ENCODE assay signal across 21 cellular contexts in the genomic region with DNA sequence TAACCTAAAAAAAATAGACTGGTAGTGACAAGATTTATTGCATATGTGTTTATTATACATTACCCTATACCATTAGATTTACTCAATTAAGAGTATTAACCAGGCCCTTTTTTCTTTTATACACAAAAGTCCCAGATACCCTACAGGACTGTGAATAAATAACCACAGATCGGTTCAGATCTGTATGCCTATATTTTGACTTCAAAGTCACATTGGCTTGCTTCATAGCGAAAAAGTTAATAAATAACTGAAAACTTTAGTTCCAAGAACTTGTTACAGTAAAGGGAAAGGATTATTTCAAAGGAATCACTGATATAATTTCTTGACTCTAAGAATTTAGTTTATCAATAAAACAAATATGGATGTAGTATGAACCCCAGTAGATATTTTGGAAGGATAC. TPM values are rescaled to one million over a fixed set of nuclear protein-coding genes. Genes with fewer than 3 reads are reported as not detected.
DNase-seq lines count a peak whose midpoint lies in the region; ATAC-seq, FAIRE-seq and TF ChIP-seq lines count a peak whose summit lies in the region.
"Had no signal": no experiment of that assay in that cellular context is flagged by ENCODE, and none has a peak within 500 bp of the region (broad histone marks: within the 10 kb centered on the region; RNA-seq: fewer than 3 reads in every experiment).

No MANE protein-coding gene starts in this region.

- H3K27me3 Mint-ChIP-seq in progenitor cell of endocrine pancreas, result no peaks in the 10 kb centered on the region
- H3K27me3 Mint-ChIP-seq: B cell; CD4-positive, alpha-beta T cell had no signal

- no peak for TF ChIP-seq EP300 in A549 (IDR thresholded peaks at IDR 0.05)
- TF ChIP-seq EP300 in HepG2 (IDR thresholded peaks at IDR 0.05; ENCODE audit: low read depth in 2 of 2, low read length in 2 of 2), result peak in 1 of 2 experiments; percentile 28; a peak in 2 of 4 replicates
- no peak for TF ChIP-seq EP300 in HepG2 (CRISPR knock-in tag; IDR thresholded peaks at IDR 0.05; ENCODE audit: borderline replicate concordance)

- H3K4me1 ChIP-seq in A549 (peaks cover 20% of the 10 kb centered on the region), colonic mucosa (no peaks in the 10 kb centered on the region), HepG2 (ENCODE audit: insufficient read depth, low read length) (peaks cover 72% of the 10 kb centered on the region)

- intact Hi-C loops in colonic mucosa (cut with DNase I), result no loop called here
- intact Hi-C loops in HepG2 (cut with micrococcal nuclease; ENCODE audit: unreplicated experiment), result loop anchor here (1.0 kb wide), 1 partner anchor 41 kb away; no protein-coding TSS in a partner anchor
- intact Hi-C loops in head of caudate nucleus (cut with DNase I), result no loop called here

- 46% methylated on average over 2 of the region's 2 CpGs for WGBS in A549 (ENCODE audit: missing lambda C conversion rate)
- WGBS in HepG2 (ENCODE audit: low lambda C conversion rate), result 37% methylated on average over 2 of the region's 2 CpGs

- H3K27me3 ChIP-seq in colonic mucosa (no peaks in the 10 kb centered on the region), HepG2 (ENCODE audit: control insufficient read depth in 1 of 2, insufficient read depth in 2 of 2, low read length in 2 of 2) (no peaks in the 10 kb centered on the region)

- H3K27ac Mint-ChIP-seq in progenitor cell of endocrine pancreas, result peak overlapping the region; percentile 37
- H3K27ac Mint-ChIP-seq: B cell; CD4-positive, alpha-beta T cell; H9 had no signal

- TF ChIP-seq POLR2A in A549 (IDR thresholded peaks at IDR 0.05; ENCODE audit: low read length) (no peak), HepG2 (IDR thresholded peaks at IDR 0.05; ENCODE audit: insufficient read depth in 1 of 2, low read depth in 2 of 2, low read length in 2 of 2) (no peak)

- H3K4me2 ChIP-seq in A549 (peak overlapping the region; percentile 39), HepG2 (ENCODE audit: low read depth, low read length) (peak overlapping the region; percentile 21)

- H2AFZ ChIP-seq in HepG2 (ENCODE audit: low read length), result no peak overlapping the region

- H3K27ac ChIP-seq in A549, result no peak overlapping the region
- peak overlapping the region; percentile 24 for H3K27ac ChIP-seq in colonic mucosa
- peak overlapping the region; percentile 24 for H3K27ac ChIP-seq in HepG2 (ENCODE audit: extremely low read length, insufficient read depth, low read length)
- H3K27ac ChIP-seq: 22Rv1 had no signal

- DNase-seq in A549 (ENCODE audit: low read depth in 1 of 2, low spot score in 1 of 2), result no peak
- no peak for DNase-seq in colonic mucosa
- DNase-seq in HepG2 (ENCODE audit: low spot score), result peak; percentile 43
- DNase-seq in progenitor cell of endocrine pancreas (ENCODE audit: low spot score, unreplicated experiment), result no peak
- DNase-seq in stimulated activated CD4-positive, alpha-beta T cell treated with anti-CD3 and anti-CD28 coated beads, Interleukin-2, amount 100 ng/mL, for 24 hours, result no peak
- no peak for DNase-seq in SKM-1 treated with dmso at 0.1 percent for 144 hours (lab: John Stamatoyannopoulos, UW; ENCODE audit: unreplicated experiment)
- DNase-seq in SIG-M5 (lab: John Stamatoyannopoulos, UW), result no peak
- no peak for DNase-seq in head of caudate nucleus
- DNase-seq: C1 segment of cervical spinal cord; CD4-positive, alpha-beta T cell; DMS153; DMS79 treated with DMSO at 0.1 percent for 48 hours; EL; GDM1; GOT3; H9 had no signal

- H3K9me3 Mint-ChIP-seq in progenitor cell of endocrine pancreas (ENCODE audit: low read depth), result no peaks in the 10 kb centered on the region
- H3K9me3 Mint-ChIP-seq: CD4-positive, alpha-beta T cell; H9 had no signal

- FAIRE-seq in A549 (lab: Jason Lieb, UNC) (no peak), HepG2 (lab: Jason Lieb, UNC) (no peak)
- FAIRE-seq: D721Med, GM12892, HTR-8/SVneo had no signal

- H3K4me3 Mint-ChIP-seq in progenitor cell of endocrine pancreas (ENCODE audit: low read depth), result no peak overlapping the region
- H3K4me3 Mint-ChIP-seq: B cell; CD4-positive, alpha-beta T cell; H9 had no signal

- H3K9ac ChIP-seq in colonic mucosa (ENCODE audit: low read depth in 2 of 2, low read length in 2 of 2) (no peak overlapping the region), HepG2 (ENCODE audit: insufficient read depth, low read depth, low read length) (no peak overlapping the region)

- H3K9me3 ChIP-seq in A549 (no peaks in the 10 kb centered on the region), colonic mucosa (no peaks in the 10 kb centered on the region), HepG2 (ENCODE audit: low read length) (no peaks in the 10 kb centered on the region)

- H3K4me3 ChIP-seq in A549 (no peak overlapping the region), colonic mucosa (no peak overlapping the region), HepG2 (replicated peaks in 1 of 3; ENCODE audit: insufficient read depth in 1 of 3, low read depth in 2 of 3, low read length in 3 of 3) (no peak overlapping the region; a peak in 1 of 6 replicates)

- TF ChIP-seq RAD21 in A549 (conservative IDR thresholded peaks at IDR 0.05 in 1 of 2, IDR thresholded peaks at IDR 0.05 in 1 of 2) (no peak), HepG2 (CRISPR knock-in tag; IDR thresholded peaks at IDR 0.05) (no peak)

- no peaks in the 10 kb centered on the region for H4K20me1 ChIP-seq in HepG2 (ENCODE audit: insufficient read depth, low read length)

- in situ Hi-C loops in HepG2 (cut with HindIII; ENCODE audit: extremely low pct_ligation_motif_present, low pct_unique_long_range_greater_than_20kb), result no loop called here

- peaks cover 44% of the 10 kb centered on the region for H3K4me1 Mint-ChIP-seq in progenitor cell of endocrine pancreas (ENCODE audit: low read depth)
- H3K4me1 Mint-ChIP-seq: B cell had no signal

- H3K36me3 ChIP-seq in colonic mucosa, result no peaks in the 10 kb centered on the region
- H3K36me3 ChIP-seq in HepG2 (replicated peaks in 1 of 2; ENCODE audit: control insufficient read depth in 1 of 2, insufficient read depth in 2 of 2, low read length in 2 of 2), result no peaks in the 10 kb centered on the region; a peak in 1 of 5 replicates

- TF ChIP-seq CTCF in A549 (IDR thresholded peaks at IDR 0.05) (no peak), colonic mucosa (IDR thresholded peaks at IDR 0.05) (no peak), HepG2 (CRISPR knock-in tag; IDR thresholded peaks at IDR 0.05) (no peak), progenitor cell of endocrine pancreas (IDR thresholded peaks at IDR 0.05; ENCODE audit: unreplicated experiment) (no peak)

- no TSS peak for BruUV-seq in HepG2 (replicated peaks; lab: Mats Ljungman, UMichigan)

- CTCF ChIA-PET in A549 (lab: Yijun Ruan, JAX), result interaction anchor here (0.9 to 1.2 kb wide), 3 partner anchors 11 to 41 kb away, joined by 3 read pairs; no protein-coding TSS in a partner anchor
- CTCF ChIA-PET in HepG2 (lab: Yijun Ruan, JAX; ENCODE audit: low intra/inter-chr PET ratio, low total read pairs), result no interaction called here

- peaks cover 15% of the 10 kb centered on the region for H3K36me3 Mint-ChIP-seq in progenitor cell of endocrine pancreas (ENCODE audit: insufficient read depth)

- no peak for ATAC-seq in A549
- peak; percentile 75 for ATAC-seq in HepG2

- POLR2A ChIA-PET in A549 (lab: Yijun Ruan, JAX) (interaction anchor here (0.6 kb wide), 1 partner anchor 288 kb away, joined by 10 read pairs; no protein-coding TSS in a partner anchor), HepG2 (lab: Yijun Ruan, JAX) (interaction anchor here (1.0 kb wide), 1 partner anchor 23 kb away, joined by 3 read pairs; no protein-coding TSS in a partner anchor)

- H3K79me2 ChIP-seq in HepG2 (ENCODE audit: insufficient read depth, low read length), result no peaks in the 10 kb centered on the region

TF ChIP-seq in A549, 52 proteins besides CTCF, POLR2A, EP300 and RAD21 (continues in another document):
- TF ChIP-seq NFE2L2 (conservative IDR thresholded peaks at IDR 0.05; ENCODE audit: low read length), result no peak

RNA-seq across cellular contexts. Expression of gene FMC1, which starts 41.8 kb away (rescaled TPM):
- polyA plus RNA-seq in A549 (2011; rRNA removed), result 21.1 and 23.4 TPM in 2 replicates
- polyA plus RNA-seq in A549 (2012; cell fraction: cytosol; rRNA removed), result 40.5 and 43.6 TPM in 2 replicates
- polyA plus RNA-seq in A549 (2012; cell fraction: nucleus; rRNA removed), result 17.6 and 23.0 TPM in 2 replicates
- 18.9 to 22.4 TPM (median 20.5 TPM) in 3 replicates for polyA plus RNA-seq in A549 (2017; fragmentation: RNase III; extraction: RNeasy Plus Mini Kit Qiagen cat#74134 plus additional on column Dnase treatment)
- polyA minus RNA-seq in A549 (2011; rRNA and poly(A)+ RNA removed), result 4.8 and 10.5 TPM in 2 replicates
- total RNA-seq in colonic mucosa, result 10 to 100 TPM; 21.6 to 23.0 TPM
- 50.7 and 59.2 TPM in 2 replicates for total RNA-seq in HepG2 (2016; rRNA removed; fragmentation: Illumina TruSeq; extraction: Trizol)
- total RNA-seq in HepG2 (2016; cell fraction: cytosol; rRNA removed; fragmentation: Illumina TruSeq; extraction: Trizol; ENCODE audit: low read depth), result 9.0 and 17.2 TPM in 2 replicates
- 53.0 and 54.3 TPM in 2 replicates for total RNA-seq in HepG2 (2016; cell fraction: insoluble cytoplasmic fraction; rRNA removed; fragmentation: Illumina TruSeq; extraction: Trizol)
- total RNA-seq in HepG2 (2016; cell fraction: membrane; rRNA removed; fragmentation: Illumina TruSeq; extraction: Trizol), result 10.5 and 14.1 TPM in 2 replicates
- 17.0 and 26.9 TPM in 2 replicates for total RNA-seq in HepG2 (2016; cell fraction: nucleus; rRNA removed; fragmentation: Illumina TruSeq; extraction: Trizol)
- polyA plus RNA-seq in HepG2 (2011; rRNA removed), result 37.3 and 39.2 TPM in 2 replicates
- polyA plus RNA-seq in HepG2 (2011; cell fraction: cytosol; rRNA removed), result 39.8 and 50.1 TPM in 2 replicates
- 10.2 and 10.4 TPM in 2 replicates for polyA plus RNA-seq in HepG2 (2011; cell fraction: nucleus; rRNA removed)
- 27.8 and 33.2 TPM in 2 replicates for polyA plus RNA-seq in HepG2 (2012)
- polyA plus RNA-seq in HepG2 (2016; cell fraction: cytosol; fragmentation: Illumina TruSeq; extraction: Trizol; ENCODE audit: low read depth), result 6.3 and 9.9 TPM in 2 replicates
- 35.3 and 35.8 TPM in 2 replicates for polyA plus RNA-seq in HepG2 (2016; cell fraction: insoluble cytoplasmic fraction; fragmentation: Illumina TruSeq; extraction: Trizol; ENCODE audit: low read depth)
- polyA plus RNA-seq in HepG2 (2016; cell fraction: membrane; fragmentation: Illumina TruSeq; extraction: Trizol; ENCODE audit: low read depth), result 7.3 and 7.8 TPM in 2 replicates
- polyA plus RNA-seq in HepG2 (2016; cell fraction: nucleus; fragmentation: Illumina TruSeq; extraction: Trizol; ENCODE audit: insufficient read depth, low read depth), result 19.2 and 21.0 TPM in 2 replicates
- polyA minus RNA-seq in HepG2 (2011; rRNA and poly(A)+ RNA removed; ENCODE audit: low replicate concordance), result 14.9 and 26.4 TPM in 2 replicates
- polyA minus RNA-seq in HepG2 (2011; cell fraction: cytosol; rRNA and poly(A)+ RNA removed), result 3.2 and 3.4 TPM in 2 replicates
- 4.1 TPM in 2 replicates for polyA minus RNA-seq in HepG2 (2011; cell fraction: nucleus; rRNA and poly(A)+ RNA removed)
- total RNA-seq in progenitor cell of endocrine pancreas, result 17.9 and 18.6 TPM in 2 replicates

Comparison
In these comparisons a context has a peak if more than half of its experiments do, and no peak if none do; other contexts are left out.
1. H3K27ac ChIP-seq: peak in colonic mucosa (single experiment) and HepG2 (single experiment); none in A549 (0 of 2).